Comparison of ENCODE assay signal across 8 cellular contexts in genomic region chr2:26299488-26300092, GRCh38. TPM values are rescaled to one million over a fixed set of nuclear protein-coding genes. Genes with fewer than 3 reads are reported as not detected.
DNase-seq lines count a peak whose midpoint lies in the region; ATAC-seq, FAIRE-seq and TF ChIP-seq lines count a peak whose summit lies in the region.

No MANE protein-coding gene starts in this region.

- peaks cover 3% of the 10 kb centered on the region for H3K4me1 Mint-ChIP-seq in glutamatergic neuron (ENCODE audit: low read depth, unreplicated experiment)

- RAD21 ChIA-PET in GM12878 (lab: Charles Lee; ENCODE audit: unreplicated experiment), result interaction anchor here (0.7 to 1.6 kb wide), 4 partner anchors 14 to 58 kb away, joined by 3 to 11 read pairs (median 4); partner anchors contain the start of genes HADHA and HADHB

- peaks cover 2% of the 10 kb centered on the region for H3K27me3 Mint-ChIP-seq in glutamatergic neuron (ENCODE audit: unreplicated experiment)

- no peak for TF ChIP-seq POLR2A in GM12878 (IDR thresholded peaks at IDR 0.05; ENCODE audit: low read depth, low read length)

- H3K9me3 Mint-ChIP-seq in glutamatergic neuron (ENCODE audit: unreplicated experiment), result no peaks in the 10 kb centered on the region

- peak overlapping the region; percentile 57 for H3K4me3 ChIP-seq in GM12878
- H3K4me3 ChIP-seq in iPS-20b (ENCODE audit: low read length), result peak overlapping the region; percentile 88

- no peak overlapping the region for H3K27ac Mint-ChIP-seq in glutamatergic neuron (ENCODE audit: unreplicated experiment)

- DNase-seq in GM12878 (ENCODE audit: low read depth, low spot score), result peak; percentile 12
- DNase-seq in smooth muscle cell of the brain vasculature (ENCODE audit: low read depth, low spot score), result peak; percentile 56
- no peak for DNase-seq in glutamatergic neuron
- DNase-seq in COR-L47 (lab: John Stamatoyannopoulos, UW), result no peak

- H2AFZ ChIP-seq in GM12878 (ENCODE audit: control insufficient read depth, low read depth, low read length), result peak overlapping the region; percentile 78

- no peak overlapping the region for H3K4me3 Mint-ChIP-seq in glutamatergic neuron (ENCODE audit: unreplicated experiment)

- intact Hi-C loops in GM12878 (cut with micrococcal nuclease; ENCODE audit: unreplicated experiment), result no loop called here

- peak overlapping the region; percentile 58 for H3K9ac ChIP-seq in GM12878 (ENCODE audit: control insufficient read depth, insufficient read depth, low read length)
- H3K9ac ChIP-seq in iPS-20b (ENCODE audit: low read depth, low read length), result peak overlapping the region; percentile 82

- no peaks in the 10 kb centered on the region for H3K36me3 Mint-ChIP-seq in glutamatergic neuron (ENCODE audit: unreplicated experiment)

- POLR2A ChIA-PET in GM12878 (lab: Charles Lee), result interaction anchor here (0.7 to 2.7 kb wide), 4 partner anchors 28 to 449 kb away, joined by 3 to 24 read pairs (median 5); partner anchors contain the start of genes HADHA and HADHB

- H3K9me3 ChIP-seq in KOPT-K1 (ENCODE audit: insufficient read depth, low read length, poor library complexity, severe bottlenecking) (no peaks in the 10 kb centered on the region), GM12878 (replicated peaks; ENCODE audit: control insufficient read depth, insufficient read depth, low read length) (no peaks in the 10 kb centered on the region), iPS-20b (ENCODE audit: insufficient read depth, low read depth, low read length) (no peaks in the 10 kb centered on the region)

- ATAC-seq in GM12878 (peak; percentile 73), GM21786 (IDR thresholded peaks at IDR 0.05; ENCODE audit: unreplicated experiment) (no peak)

- peak overlapping the region; percentile 96 for H3K4me2 ChIP-seq in GM12878 (ENCODE audit: control insufficient read depth, insufficient read depth)

- CTCF ChIA-PET in GM12878 (lab: Yijun Ruan, JAX), result interaction anchor here (0.7 to 1.5 kb wide), 4 partner anchors 10 to 1156 kb away, joined by 3 to 6 read pairs (median 4); no protein-coding TSS in a partner anchor

- BruUV-seq in GM12878 (replicated peaks; lab: Mats Ljungman, UMichigan), result no TSS peak

- H3K79me2 ChIP-seq in GM12878 (ENCODE audit: control insufficient read depth, insufficient read depth, low read length), result no peaks in the 10 kb centered on the region

- no peak for TF ChIP-seq EP300 in GM12878 (IDR thresholded peaks at IDR 0.05; ENCODE audit: borderline replicate concordance in 1 of 2, control insufficient read depth in 1 of 2, low read depth in 2 of 2, low read length in 2 of 2)

- TF ChIP-seq CTCF in GM12878 (IDR thresholded peaks at IDR 0.05 in 2 of 3, conservative IDR thresholded peaks at IDR 0.05 in 1 of 3; ENCODE audit: control insufficient read depth in 2 of 3, extremely low read depth in 1 of 3, insufficient read depth in 1 of 3, low read depth in 3 of 3, low read length in 3 of 3) (no peak), glutamatergic neuron (IDR thresholded peaks at IDR 0.05; ENCODE audit: partially characterized antibody, unreplicated experiment) (no peak)

- WGBS in GM12878 (ENCODE audit: insufficient coverage, insufficient replicate concordance, low lambda C conversion rate, missing lambda C conversion rate), result 38% methylated on average over 7 of the region's 7 CpGs

- SMC1A ChIA-PET in GM12878 (lab: Charles Lee; ENCODE audit: uncharacterized antibody, unreplicated experiment), result interaction anchor here (0.6 to 3.0 kb wide), 7 partner anchors 17 to 62 kb away, joined by 3 to 10 read pairs (median 8); partner anchors contain the start of genes ADGRF3, HADHA, HADHB and SELENOI

- H3K27me3 ChIP-seq in GM12878 (replicated peaks in 1 of 2; ENCODE audit: control insufficient read depth in 2 of 2, insufficient read depth in 2 of 2, low read length in 1 of 2) (no peaks in the 10 kb centered on the region), iPS-20b (ENCODE audit: insufficient read depth, low read length) (peaks cover 40% of the 10 kb centered on the region)

- in situ Hi-C loops in GM12878 (cut with MboI), result no loop called here

- TF ChIP-seq RAD21 in GM12878 (IDR thresholded peaks at IDR 0.05; ENCODE audit: insufficient read depth, low read depth, low read length), result no peak

- H4K20me1 ChIP-seq in GM12878 (ENCODE audit: control insufficient read depth, insufficient read depth), result no peaks in the 10 kb centered on the region

- FAIRE-seq in G401.6 (lab: Jason Lieb, UNC) (peak; percentile 94), GM12878 (lab: Jason Lieb, UNC) (peak; percentile 86)

- H3K4me1 ChIP-seq in GM12878 (ENCODE audit: control insufficient read depth, insufficient read depth, low read length) (peaks cover 4% of the 10 kb centered on the region; the same call in 1 of the 2 replicates), iPS-20b (ENCODE audit: insufficient read depth, low read length) (peaks cover 19% of the 10 kb centered on the region; the same call in 1 of the 2 replicates)

- H3K36me3 ChIP-seq in KOPT-K1 (ENCODE audit: insufficient read depth, low read length) (no peaks in the 10 kb centered on the region), GM12878 (ENCODE audit: control insufficient read depth in 2 of 2, insufficient read depth in 2 of 2, low read length in 1 of 2) (no peaks in the 10 kb centered on the region), iPS-20b (ENCODE audit: insufficient read depth, low read depth, low read length) (no peaks in the 10 kb centered on the region)

- H3K27ac ChIP-seq in KOPT-K1 (ENCODE audit: low read depth, low read length, poor library complexity, severe bottlenecking) (peak overlapping the region; percentile 72), GM12878 (ENCODE audit: control insufficient read depth, insufficient read depth) (peak overlapping the region; percentile 38), iPS-20b (ENCODE audit: low read length) (peak overlapping the region; percentile 21)

RNA-seq across cellular contexts. Expression of gene SELENOI, which starts 46.4 kb away (rescaled TPM):
- 48.3 and 48.5 TPM in 2 replicates for total RNA-seq in GM12878 (2013; cell fraction: nucleolus; rRNA removed)
- 18.6 and 22.5 TPM in 2 replicates for total RNA-seq in GM12878 (2014; rRNA removed)
- 26.6 and 27.6 TPM in 2 replicates for total RNA-seq in GM12878 (2014; rRNA removed; fragmentation: Illumina TruSeq; extraction: Trizol)
- 29.1 and 31.4 TPM in 2 replicates for total RNA-seq in GM12878 (2021)
- 4.7 TPM for polyA plus RNA-seq in GM12878 (2011; ENCODE audit: low read depth)
- polyA plus RNA-seq in GM12878 (2011; rRNA removed), result 17.2 and 21.6 TPM in 2 replicates
- polyA plus RNA-seq in GM12878 (2011; cell fraction: cytosol; rRNA removed), result 6.1 and 11.0 TPM in 2 replicates
- 10.3 and 11.9 TPM in 2 replicates for polyA plus RNA-seq in GM12878 (2011; cell fraction: nucleus; rRNA removed)
- 7.1 and 7.3 TPM in 2 replicates for polyA plus RNA-seq in GM12878 (2012)
- 20.0 and 23.2 TPM in 2 replicates for polyA plus RNA-seq in GM12878 (2014; fragmentation: Illumina TruSeq; extraction: Trizol)
- polyA plus RNA-seq in GM12878 (2014; fragmentation: Nextera tagmentation; extraction: Ambion mirVana), result 1 to 10 TPM; 5.2 to 6.3 TPM
- 12.1 and 13.3 TPM in 2 replicates for polyA plus RNA-seq in GM12878 (2014; rRNA removed)
- 10 to 100 TPM; 15.0 to 17.6 TPM for polyA plus RNA-seq in GM12878 (2016; fragmentation: Nextera tagmentation; extraction: Ambion mirVana)
- polyA minus RNA-seq in GM12878 (2011; rRNA and poly(A)+ RNA removed), result 45.5 and 93.0 TPM in 2 replicates
- 11.4 and 14.6 TPM in 2 replicates for polyA minus RNA-seq in GM12878 (2011; cell fraction: cytosol; rRNA and poly(A)+ RNA removed)
- 26.0 and 48.2 TPM in 2 replicates for polyA minus RNA-seq in GM12878 (2011; cell fraction: nucleus; rRNA and poly(A)+ RNA removed)
- total RNA-seq in glutamatergic neuron (ENCODE audit: unreplicated experiment), result 61.2 TPM

RNA-seq across cellular contexts. Expression of gene ADGRF3, which starts 47.0 kb away (rescaled TPM):
- 1.6 and 13.2 TPM in 2 replicates for total RNA-seq in GM12878 (2013; cell fraction: nucleolus; rRNA removed)
- total RNA-seq in GM12878 (2014; rRNA removed), result 0.40 and 0.54 TPM in 2 replicates
- total RNA-seq in GM12878 (2014; rRNA removed; fragmentation: Illumina TruSeq; extraction: Trizol), result 0.67 and 1.1 TPM in 2 replicates
- 2.8 and 3.1 TPM in 2 replicates for total RNA-seq in GM12878 (2021)
- polyA plus RNA-seq in GM12878 (2011; ENCODE audit: low read depth), result 0.60 TPM
- 0.32 and 0.46 TPM in 2 replicates for polyA plus RNA-seq in GM12878 (2011; rRNA removed)
- polyA plus RNA-seq in GM12878 (2011; cell fraction: cytosol; rRNA removed), result 0.45 and 0.47 TPM in 2 replicates
- 5.4 and 5.7 TPM in 2 replicates for polyA plus RNA-seq in GM12878 (2011; cell fraction: nucleus; rRNA removed)
- polyA plus RNA-seq in GM12878 (2012), result 0.81 and 0.99 TPM in 2 replicates
- 0.44 and 1.0 TPM in 2 replicates for polyA plus RNA-seq in GM12878 (2014; fragmentation: Illumina TruSeq; extraction: Trizol)
- under 1 TPM; 0.03 to 0.27 TPM for polyA plus RNA-seq in GM12878 (2014; fragmentation: Nextera tagmentation; extraction: Ambion mirVana)
- polyA plus RNA-seq in GM12878 (2014; rRNA removed), result 1.8 and 1.9 TPM in 2 replicates
- 1 to 10 TPM; 1.4 to 1.5 TPM for polyA plus RNA-seq in GM12878 (2016; fragmentation: Nextera tagmentation; extraction: Ambion mirVana)
- polyA minus RNA-seq in GM12878 (2011; rRNA and poly(A)+ RNA removed), result 0.21 and 0.22 TPM in 2 replicates
- not detected in 2 replicates for polyA minus RNA-seq in GM12878 (2011; cell fraction: cytosol; rRNA and poly(A)+ RNA removed)
- polyA minus RNA-seq in GM12878 (2011; cell fraction: nucleus; rRNA and poly(A)+ RNA removed), result 0.60 and 1.4 TPM in 2 replicates
- 0.54 TPM for total RNA-seq in glutamatergic neuron (ENCODE audit: unreplicated experiment)

RNA-seq across cellular contexts. Expression of gene HADHB, which starts 54.9 kb away (rescaled TPM):
- total RNA-seq in GM12878 (2013; cell fraction: nucleolus; rRNA removed), result 148 and 151 TPM in 2 replicates
- total RNA-seq in GM12878 (2014; rRNA removed) (53.7 and 67.3 TPM in 2 replicates), GM12878 (2014; rRNA removed; fragmentation: Illumina TruSeq; extraction: Trizol) (68.8 and 69.3 TPM in 2 replicates), GM12878 (2021) (73.5 and 78.6 TPM in 2 replicates), glutamatergic neuron (ENCODE audit: unreplicated experiment) (30.5 TPM)
- polyA plus RNA-seq in GM12878 (2011; ENCODE audit: low read depth), result 51.6 TPM
- polyA plus RNA-seq in GM12878 (2011; rRNA removed) (123 and 161 TPM in 2 replicates), GM12878 (2014; fragmentation: Illumina TruSeq; extraction: Trizol) (67.0 and 76.4 TPM in 2 replicates), GM12878 (2014; fragmentation: Nextera tagmentation; extraction: Ambion mirVana) (100 to 1,000 TPM; 107 to 145 TPM), GM12878 (2014; rRNA removed) (60.7 and 68.6 TPM in 2 replicates), GM12878 (2016; fragmentation: Nextera tagmentation; extraction: Ambion mirVana) (100 to 1,000 TPM in 1 of 2 experiments, 10 to 100 TPM in 1; 97.5 to 104 TPM)
- polyA plus RNA-seq in GM12878 (2011; cell fraction: cytosol; rRNA removed), result 98.4 and 125 TPM in 2 replicates
- 86.4 and 86.8 TPM in 2 replicates for polyA plus RNA-seq in GM12878 (2011; cell fraction: nucleus; rRNA removed)
- 51.4 and 70.3 TPM in 2 replicates for polyA plus RNA-seq in GM12878 (2012)
- 145 and 159 TPM in 2 replicates for polyA minus RNA-seq in GM12878 (2011; rRNA and poly(A)+ RNA removed)
- 24.9 and 31.3 TPM in 2 replicates for polyA minus RNA-seq in GM12878 (2011; cell fraction: cytosol; rRNA and poly(A)+ RNA removed)
- 29.4 and 49.3 TPM in 2 replicates for polyA minus RNA-seq in GM12878 (2011; cell fraction: nucleus; rRNA and poly(A)+ RNA removed)

RNA-seq across cellular contexts. Expression of gene HADHA, which starts 55.2 kb away (rescaled TPM):
- 66.8 and 68.7 TPM in 2 replicates for total RNA-seq in GM12878 (2013; cell fraction: nucleolus; rRNA removed)
- total RNA-seq in GM12878 (2014; rRNA removed) (158 and 175 TPM in 2 replicates), GM12878 (2014; rRNA removed; fragmentation: Illumina TruSeq; extraction: Trizol) (170 TPM in 2 replicates), GM12878 (2021) (160 and 161 TPM in 2 replicates), glutamatergic neuron (ENCODE audit: unreplicated experiment) (89.8 TPM)
- 104 TPM for polyA plus RNA-seq in GM12878 (2011; ENCODE audit: low read depth)
- polyA plus RNA-seq in GM12878 (2011; rRNA removed) (194 and 208 TPM in 2 replicates), GM12878 (2014; fragmentation: Illumina TruSeq; extraction: Trizol) (207 and 221 TPM in 2 replicates), GM12878 (2014; fragmentation: Nextera tagmentation; extraction: Ambion mirVana) (100 to 1,000 TPM; 109 to 144 TPM), GM12878 (2014; rRNA removed) (114 and 125 TPM in 2 replicates), GM12878 (2016; fragmentation: Nextera tagmentation; extraction: Ambion mirVana) (100 to 1,000 TPM; 187 to 190 TPM)
- 157 and 181 TPM in 2 replicates for polyA plus RNA-seq in GM12878 (2011; cell fraction: cytosol; rRNA removed)
- 110 and 115 TPM in 2 replicates for polyA plus RNA-seq in GM12878 (2011; cell fraction: nucleus; rRNA removed)
- polyA plus RNA-seq in GM12878 (2012), result 108 and 139 TPM in 2 replicates
- 204 and 208 TPM in 2 replicates for polyA minus RNA-seq in GM12878 (2011; rRNA and poly(A)+ RNA removed)
- polyA minus RNA-seq in GM12878 (2011; cell fraction: cytosol; rRNA and poly(A)+ RNA removed), result 79.4 and 89.2 TPM in 2 replicates
- polyA minus RNA-seq in GM12878 (2011; cell fraction: nucleus; rRNA and poly(A)+ RNA removed), result 32.5 and 45.4 TPM in 2 replicates

Comparison
In these comparisons a context has a peak if more than half of its experiments do, and no peak if none do; other contexts are left out.
1. H3K27ac ChIP-seq: peak in every context shown above with its lines; median percentile 72 in KOPT-K1; 38 in GM12878; 21 in iPS-20b.
2. DNase-seq: peak in GM12878 (single experiment) and smooth muscle cell of the brain vasculature (single experiment); none in glutamatergic neuron (single experiment) and COR-L47 (single experiment).